8 cellular contexts compared by ENCODE assay signal in genomic region chr11:121426476-121427454, GRCh38. TPM values are rescaled to one million over a fixed set of nuclear protein-coding genes. Genes with fewer than 3 reads are reported as not detected.
DNase-seq lines count a peak whose midpoint lies in the region; ATAC-seq lines count a peak whose summit lies in the region.

No MANE protein-coding gene starts in this region.

- peak overlapping the region; percentile 73; the same call in 1 of the 2 replicates for H3K9ac ChIP-seq in iPS-20b (ENCODE audit: low read depth, low read length)

- H3K9me3 ChIP-seq in iPS-20b (ENCODE audit: insufficient read depth, low read depth, low read length) = no peaks in the 10 kb centered on the region

- DNase-seq in NCI-H69 (lab: John Stamatoyannopoulos, UW) (peak; percentile 65), RKO (ENCODE audit: low spot score) (no peak)
- DNase-seq in activated naive CD8-positive, alpha-beta T cell treated with anti-CD3 and anti-CD28 coated beads for 36 hours = peak; percentile 64
- peak; percentile 77 for DNase-seq in stimulated activated CD4-positive, alpha-beta T cell treated with anti-CD3 and anti-CD28 coated beads, Interleukin-15, amount 100 ng/mL, for 24 hours

- H3K4me1 ChIP-seq in iPS-20b (ENCODE audit: insufficient read depth, low read length) = peaks cover 10% of the 10 kb centered on the region; the same call in 1 of the 2 replicates

- peak; percentile 48 for ATAC-seq in GM19372 (IDR thresholded peaks at IDR 0.05; ENCODE audit: low read depth, unreplicated experiment)
- no peak for ATAC-seq in GM21390 (IDR thresholded peaks at IDR 0.05; ENCODE audit: unreplicated experiment)
- no peak for ATAC-seq in HG03460 (IDR thresholded peaks at IDR 0.05; ENCODE audit: unreplicated experiment)

- no peak overlapping the region for H3K27ac ChIP-seq in iPS-20b (ENCODE audit: low read length)

- H3K27ac Mint-ChIP-seq in activated naive CD8-positive, alpha-beta T cell treated with anti-CD3 and anti-CD28 coated beads for 36 hours = no peak overlapping the region

- no peaks in the 10 kb centered on the region for H3K9me3 Mint-ChIP-seq in activated naive CD8-positive, alpha-beta T cell treated with anti-CD3 and anti-CD28 coated beads for 36 hours

- peaks cover 21% of the 10 kb centered on the region for H3K27me3 ChIP-seq in iPS-20b (ENCODE audit: insufficient read depth, low read length)

- H3K36me3 Mint-ChIP-seq in activated naive CD8-positive, alpha-beta T cell treated with anti-CD3 and anti-CD28 coated beads for 36 hours = peaks cover 3% of the 10 kb centered on the region

- peak overlapping the region; percentile 68 for H3K4me3 ChIP-seq in iPS-20b (ENCODE audit: low read length)

- peak overlapping the region; percentile 60 for H3K4me3 Mint-ChIP-seq in activated naive CD8-positive, alpha-beta T cell treated with anti-CD3 and anti-CD28 coated beads for 36 hours

- H3K36me3 ChIP-seq in iPS-20b (ENCODE audit: insufficient read depth, low read depth, low read length) = no peaks in the 10 kb centered on the region

- H3K4me1 Mint-ChIP-seq in activated naive CD8-positive, alpha-beta T cell treated with anti-CD3 and anti-CD28 coated beads for 36 hours = peaks cover 27% of the 10 kb centered on the region

- H3K27me3 Mint-ChIP-seq in activated naive CD8-positive, alpha-beta T cell treated with anti-CD3 and anti-CD28 coated beads for 36 hours = no peaks in the 10 kb centered on the region

RNA-seq across cellular contexts. Expression of gene SORL1, which starts 25.3 kb away (rescaled TPM):
- total RNA-seq in activated naive CD8-positive, alpha-beta T cell treated with anti-CD3 and anti-CD28 coated beads for 36 hours = 10 to 100 TPM; 47.5 to 47.9 TPM
